Comparison of ENCODE assay signal across 25 cellular contexts in genomic region chr7:63039882-63040281, GRCh38.
A peak's percentile ranks its signal among the peaks of the same experiment; 100 is the strongest.
DNase-seq lines count a peak whose midpoint lies in the region; ATAC-seq and TF ChIP-seq lines count a peak whose summit lies in the region.
"Had no signal": no experiment of that assay in that cellular context is flagged by ENCODE, and none has a peak within 500 bp of the region (broad histone marks: within the 10 kb centered on the region; RNA-seq: fewer than 3 reads in every experiment).

No MANE protein-coding gene starts in this region.

- H3K36me3 Mint-ChIP-seq in osteocyte (ENCODE audit: unreplicated experiment) (no peaks in the 10 kb centered on the region), type B pancreatic cell (peaks cover 7% of the 10 kb centered on the region)
- H3K36me3 Mint-ChIP-seq: CD14-positive monocyte; CD4-positive, alpha-beta memory T cell; CD4-positive, CD25-positive, alpha-beta regulatory T cell; CD8-positive, alpha-beta memory T cell had no signal

- H3K27ac Mint-ChIP-seq in osteocyte (ENCODE audit: unreplicated experiment), result no peak overlapping the region
- H3K27ac Mint-ChIP-seq in type B pancreatic cell, result no peak overlapping the region
- H3K27ac Mint-ChIP-seq: CD14-positive monocyte; CD4-positive, alpha-beta memory T cell; CD4-positive, CD25-positive, alpha-beta regulatory T cell; CD8-positive, alpha-beta memory T cell had no signal

- DNase-seq in cardiac septum (ENCODE audit: low spot score) (peak; percentile 68), Right ventricle myocardium superior (no peak), islet precursor cell (peak; percentile 12), osteocyte (ENCODE audit: extremely low spot score, unreplicated experiment) (peak; percentile 69), type B pancreatic cell (ENCODE audit: extremely low spot score, unreplicated experiment) (peak; percentile 56), NCI-H524 treated with DMSO at 0.1 percent for 48 hours (lab: John Stamatoyannopoulos, UW) (no peak), SIG-M5 (lab: John Stamatoyannopoulos, UW) (no peak)
- DNase-seq: 8988T; ACHN; BE2C; C1 segment of cervical spinal cord; CD4-positive, alpha-beta memory T cell; CD4-positive, CD25-positive, alpha-beta regulatory T cell; CD8-positive, alpha-beta memory T cell; COR-L47; DMS 273 treated with DMSO at 0.1 percent for 48 hours; DMS153; DMS53; DMS79; DND-41; EL; GDM1 had no signal

- H3K27me3 Mint-ChIP-seq in osteocyte (ENCODE audit: unreplicated experiment) (no peaks in the 10 kb centered on the region), type B pancreatic cell (no peaks in the 10 kb centered on the region)
- H3K27me3 Mint-ChIP-seq: CD4-positive, alpha-beta memory T cell; CD4-positive, CD25-positive, alpha-beta regulatory T cell; CD8-positive, alpha-beta memory T cell had no signal

- no peak for ATAC-seq in Right ventricle myocardium superior (ENCODE audit: poor library complexity)
- no peak for ATAC-seq in HG02678 (IDR thresholded peaks at IDR 0.05; ENCODE audit: unreplicated experiment)
- ATAC-seq: GM12878 had no signal

- H3K4me3 Mint-ChIP-seq in osteocyte (ENCODE audit: unreplicated experiment) (no peak overlapping the region), type B pancreatic cell (no peak overlapping the region)
- H3K4me3 Mint-ChIP-seq: CD14-positive monocyte; CD4-positive, alpha-beta memory T cell; CD4-positive, CD25-positive, alpha-beta regulatory T cell had no signal

- TF ChIP-seq CTCF in osteocyte (IDR thresholded peaks at IDR 0.05) (no peak), type B pancreatic cell (conservative IDR thresholded peaks at IDR 0.05) (no peak)

- peaks cover 77% of the 10 kb centered on the region for H3K9me3 Mint-ChIP-seq in osteocyte (ENCODE audit: unreplicated experiment)
- peaks cover 28% of the 10 kb centered on the region for H3K9me3 Mint-ChIP-seq in type B pancreatic cell

- H3K4me1 Mint-ChIP-seq in osteocyte (ENCODE audit: unreplicated experiment) (no peaks in the 10 kb centered on the region), type B pancreatic cell (ENCODE audit: unreplicated experiment) (no peaks in the 10 kb centered on the region)
- H3K4me1 Mint-ChIP-seq: CD14-positive monocyte; CD4-positive, alpha-beta memory T cell; CD4-positive, CD25-positive, alpha-beta regulatory T cell; CD8-positive, alpha-beta memory T cell had no signal

- intact Hi-C loops in cardiac septum (cut with DNase I), result no loop called here
- intact Hi-C loops in Right ventricle myocardium superior (cut with DNase I), result no loop called here

Comparison
In these comparisons a context has a peak if more than half of its experiments do, and no peak if none do; other contexts are left out.
1. DNase-seq: peak in cardiac septum (single experiment), islet precursor cell (single experiment), osteocyte (single experiment) and type B pancreatic cell (single experiment); none in Right ventricle myocardium superior (single experiment), NCI-H524 treated with DMSO at 0.1 percent for 48 hours (single experiment) and SIG-M5 (single experiment).